1 cellular context compared by ENCODE assay signal in genomic region chr4:1033840-1034551, GRCh38.
TF ChIP-seq lines count a peak whose summit lies in the region.

No MANE protein-coding gene starts in this region.

TF ChIP-seq in H1, 55 proteins besides CTCF, POLR2A, EP300 and RAD21:
- TF ChIP-seq CEBPB (IDR thresholded peaks at IDR 0.05; ENCODE audit: low read depth, low read length): no peak
